ENCODE assay signal across 34 cellular contexts in genomic region chr6:92243315-92243714, GRCh38.
"Had no signal": no experiment of that assay in that cellular context is flagged by ENCODE, and none has a peak within 500 bp of the region (broad histone marks: within the 10 kb centered on the region; RNA-seq: fewer than 3 reads in every experiment).

No MANE protein-coding gene starts in this region.

- FAIRE-seq: astrocyte, bronchial epithelial cell had no signal

- H3K36me3 ChIP-seq: adrenal gland, ascending aorta, brain microvascular endothelial cell, breast epithelium, cardiac muscle cell had no signal

- ATAC-seq: activated naive CD4-positive, alpha-beta T cell treated with anti-CD3 and anti-CD28 coated beads, Interleukin-2, amount 50 U/mL, for 72 hours; activated naive CD8-positive, alpha-beta T cell treated with anti-CD3 and anti-CD28 coated beads, Interleukin-2, amount 50 U/mL, for 24 hours; activated T-cell treated with anti-CD3 and anti-CD28 coated beads, Interleukin-2, amount 50 U/mL, for 4 hours; activated T-cell treated with anti-CD3 and anti-CD28 coated beads, Interleukin-2, amount 50 U/mL, for 72 hours; activated T-helper 17 cell treated with anti-CD3 and anti-CD28 coated beads, Interleukin-2, amount 50 U/mL, for 72 hours; body of pancreas had no signal

- H3K4me1 ChIP-seq: adrenal gland, ascending aorta, body of pancreas, breast epithelium had no signal

- H3K27ac ChIP-seq: adrenal gland, ascending aorta, body of pancreas, brain microvascular endothelial cell, breast epithelium, cardiac muscle cell had no signal

- H3K4me3 ChIP-seq: adrenal gland, ascending aorta, body of pancreas, breast epithelium, cardiac muscle cell had no signal

- DNase-seq: activated effector memory CD4-positive, alpha-beta T cell treated with anti-CD3 and anti-CD28 coated beads, Interleukin-2, amount 50 U/mL, for 16 hours; activated effector memory CD4-positive, alpha-beta T cell treated with Interleukin-2 at 50 U/mL for 16 hours; activated gamma-delta T cell; activated gamma-delta T cell treated with Interleukin-2 at 50 U/mL for 16 hours; activated naive CD4-positive, alpha-beta T cell; activated naive CD4-positive, alpha-beta T cell treated with anti-CD3 and anti-CD28 coated beads for 36 hours; activated naive CD4-positive, alpha-beta T cell treated with anti-CD3 and anti-CD28 coated beads, Interleukin-2, amount 10 ng/mL, durations not matched to agents 7 days and 5 days; activated naive CD4-positive, alpha-beta T cell treated with anti-CD3 and anti-CD28 coated beads, Interleukin-2, amount 50 U/mL, for 16 hours; activated naive CD4-positive, alpha-beta T cell treated with Interleukin-2 at 50 U/mL for 16 hours; activated naive CD8-positive, alpha-beta T cell treated with anti-CD3 and anti-CD28 coated beads for 36 hours; activated naive CD8-positive, alpha-beta T cell treated with anti-CD3 and anti-CD28 coated beads, Interleukin-2, amount 10 ng/mL, durations not matched to agents 7 days and 5 days; activated naive CD8-positive, alpha-beta T cell treated with anti-CD3 and anti-CD28 coated beads, Interleukin-2, amount 50 U/mL, for 24 hours; activated T-cell treated with anti-CD3 and anti-CD28 coated beads, Interleukin-2, amount 50 U/mL, for 1 hour; activated T-cell treated with anti-CD3 and anti-CD28 coated beads, Interleukin-2, amount 50 U/mL, for 24 hours; activated T-cell treated with anti-CD3 and anti-CD28 coated beads, Interleukin-2, amount 50 U/mL, for 4 hours; activated T-cell treated with anti-CD3 and anti-CD28 coated beads, Interleukin-2, amount 50 U/mL, for 48 hours; activated T-cell treated with anti-CD3 and anti-CD28 coated beads, Interleukin-2, amount 50 U/mL, for 72 hours; adrenal gland; amniotic stem cell; amygdala; anterior cingulate cortex; aorta; body of pancreas; brain microvascular endothelial cell; caudate nucleus; central memory CD4-positive, alpha-beta T cell; cerebellar nuclear complex had no signal

- H3K9me3 ChIP-seq: adrenal gland, body of pancreas, breast epithelium had no signal

- H3K27me3 ChIP-seq: adrenal gland, ascending aorta, body of pancreas, brain microvascular endothelial cell, breast epithelium, cardiac muscle cell had no signal
